In genomic region chr1:40630488-40631223, GRCh38 we compare ENCODE assay signal across 8 cellular contexts. TPM values are rescaled to one million over a fixed set of nuclear protein-coding genes. Genes with fewer than 3 reads are reported as not detected.
A peak's percentile ranks its signal among the peaks of the same experiment; 100 is the strongest.
DNase-seq lines count a peak whose midpoint lies in the region; ATAC-seq and TF ChIP-seq lines count a peak whose summit lies in the region.

No MANE protein-coding gene starts in this region.

- H3K4me3 Mint-ChIP-seq in activated CD4-positive, alpha-beta T cell treated with anti-CD3 and anti-CD28 coated beads for 36 hours = no peak overlapping the region

- H3K4me1 Mint-ChIP-seq in activated CD4-positive, alpha-beta T cell treated with anti-CD3 and anti-CD28 coated beads for 36 hours = peaks cover 25% of the 10 kb centered on the region

- H3K9me3 ChIP-seq in HEK293 (ENCODE audit: control insufficient read depth, insufficient read depth, low read depth, low read length) = no peaks in the 10 kb centered on the region

- intact Hi-C loops in activated CD4-positive, alpha-beta T cell treated with anti-CD3 and anti-CD28 coated beads for 36 hours (cut with DNase I, micrococcal nuclease) = loop anchor here in 1 of 2 experiments (1.0 kb wide), 1 partner anchor 39 kb away; no protein-coding TSS in a partner anchor
- intact Hi-C loops in cardiac septum (cut with DNase I) = no loop called here

- no peaks in the 10 kb centered on the region for H3K36me3 Mint-ChIP-seq in activated CD4-positive, alpha-beta T cell treated with anti-CD3 and anti-CD28 coated beads for 36 hours (ENCODE audit: low read depth)

- POLR2A ChIA-PET in HEK293 (lab: Yijun Ruan, JAX) = no interaction called here
- POLR2A ChIA-PET in activated CD4-positive, alpha-beta T cell treated with anti-CD3 and anti-CD28 coated beads for 36 hours (lab: Charles Lee) = no interaction called here

- no peaks in the 10 kb centered on the region for H3K4me1 ChIP-seq in HEK293 (ENCODE audit: control insufficient read depth, insufficient read depth, low read length)

- no peak for ATAC-seq in activated CD4-positive, alpha-beta T cell treated with anti-CD3 and anti-CD28 coated beads for 36 hours
- no peak for ATAC-seq in stimulated activated naive CD8-positive, alpha-beta T cell treated with anti-CD3 and anti-CD28 coated beads, Interleukin-15, Interleukin-2, amounts not matched to agents 100 U/mL and 50 U/mL, for 24 hours
- ATAC-seq in GM21529 (IDR thresholded peaks at IDR 0.05; ENCODE audit: unreplicated experiment) = no peak

- H3K4me3 ChIP-seq in HEK293 (ENCODE audit: low read depth, low read length) = no peak overlapping the region

- H3K27ac ChIP-seq in HEK293 (ENCODE audit: extremely low read depth, low read depth, low read length) = no peak overlapping the region

- peaks cover 0 to 5% of the 10 kb centered on the region in 2 experiments; a peak in 1 of 3 replicates for H3K36me3 ChIP-seq in HEK293 (ENCODE audit: control insufficient read depth in 2 of 2, insufficient read depth in 1 of 2, low read length in 2 of 2)

- no peaks in the 10 kb centered on the region for H3K9me3 Mint-ChIP-seq in activated CD4-positive, alpha-beta T cell treated with anti-CD3 and anti-CD28 coated beads for 36 hours (ENCODE audit: low read depth)

- peak; percentile 20 for DNase-seq in CMK (ENCODE audit: low read depth)
- DNase-seq in activated CD4-positive, alpha-beta T cell treated with anti-CD3 and anti-CD28 coated beads for 36 hours = peak; percentile 61
- DNase-seq in cardiac septum (ENCODE audit: low spot score) = peak; percentile 68
- peak; percentile 43 for DNase-seq in stimulated activated naive CD8-positive, alpha-beta T cell treated with anti-CD3 and anti-CD28 coated beads, Interleukin-15, Interleukin-2, amounts not matched to agents 100 U/mL and 50 U/mL, for 24 hours
- no peak for DNase-seq in SIG-M5 (lab: John Stamatoyannopoulos, UW)
- DNase-seq in ureter (ENCODE audit: low spot score) = no peak

- no peak overlapping the region for H3K27ac Mint-ChIP-seq in activated CD4-positive, alpha-beta T cell treated with anti-CD3 and anti-CD28 coated beads for 36 hours

- 0 out of 2 replicates have a peak, but pooled peaks have one; percentile 8 for TF ChIP-seq CTCF in HEK293 (tag by site-specific recombination; IDR thresholded peaks at IDR 0.05)

- CTCF ChIA-PET in HEK293 (lab: Yijun Ruan, JAX) = interaction anchor here (0.6 to 2.3 kb wide), 15 partner anchors 8 to 324 kb away, joined by 3 to 8 read pairs (median 4); no protein-coding TSS in a partner anchor
- CTCF ChIA-PET in activated CD4-positive, alpha-beta T cell treated with anti-CD3 and anti-CD28 coated beads for 36 hours (lab: Charles Lee) = interaction anchor here (0.6 to 2.2 kb wide), 7 partner anchors 9 to 682 kb away, joined by 3 to 6 read pairs (median 4); partner anchors contain the start of gene CITED4

- H3K27me3 Mint-ChIP-seq in activated CD4-positive, alpha-beta T cell treated with anti-CD3 and anti-CD28 coated beads for 36 hours = no peaks in the 10 kb centered on the region

TF ChIP-seq in HEK293, 187 proteins besides CTCF, POLR2A, EP300 and RAD21:
- no peak for TF ChIP-seq ZNF24 (tag by site-specific recombination; IDR thresholded peaks at IDR 0.05)
- TF ChIP-seq ZNF426 (tag by site-specific recombination; IDR thresholded peaks at IDR 0.05) = no peak
- TF ChIP-seq ZBTB7A (tag by site-specific recombination; IDR thresholded peaks at IDR 0.05; ENCODE audit: low read depth) = no peak
- TF ChIP-seq IKZF3 (tag by site-specific recombination; IDR thresholded peaks at IDR 0.05) = no peak
- no peak for TF ChIP-seq ZNF571 (tag by site-specific recombination; IDR thresholded peaks at IDR 0.05)
- no peak for TF ChIP-seq ZBTB11 (tag by site-specific recombination; conservative IDR thresholded peaks at IDR 0.05; ENCODE audit: low read depth)
- TF ChIP-seq ZNF354C (tag by site-specific recombination; IDR thresholded peaks at IDR 0.05; ENCODE audit: borderline replicate concordance, low read depth) = no peak
- TF ChIP-seq ZNF549 (tag by site-specific recombination; IDR thresholded peaks at IDR 0.05) = no peak
- TF ChIP-seq ZNF792 (tag by site-specific recombination; IDR thresholded peaks at IDR 0.05) = no peak
- TF ChIP-seq ZSCAN5A (tag by site-specific recombination; IDR thresholded peaks at IDR 0.05) = no peak
- no peak for TF ChIP-seq KLF10 (tag by site-specific recombination; IDR thresholded peaks at IDR 0.05)
- no peak for TF ChIP-seq ZNF555 (tag by site-specific recombination; conservative IDR thresholded peaks at IDR 0.05)

RNA-seq across cellular contexts. Expression of gene RIMS3, which starts 34.8 kb away (rescaled TPM):
- 1 to 10 TPM; 2.7 TPM for total RNA-seq in activated CD4-positive, alpha-beta T cell treated with anti-CD3 and anti-CD28 coated beads for 36 hours
- total RNA-seq in cardiac septum = 0.67 TPM
- total RNA-seq in ureter = 5.3 TPM

Comparison
In these comparisons a context has a peak if more than half of its experiments do, and no peak if none do; other contexts are left out.
1. DNase-seq: peak in CMK (single experiment), activated CD4-positive, alpha-beta T cell treated with anti-CD3 and anti-CD28 coated beads for 36 hours (single experiment), cardiac septum (single experiment) and stimulated activated naive CD8-positive, alpha-beta T cell treated with anti-CD3 and anti-CD28 coated beads, Interleukin-15, Interleukin-2, amounts not matched to agents 100 U/mL and 50 U/mL, for 24 hours (single experiment); none in SIG-M5 (single experiment) and ureter (single experiment).